ENCODE assay signal across 22 cellular contexts in the genomic region with DNA sequence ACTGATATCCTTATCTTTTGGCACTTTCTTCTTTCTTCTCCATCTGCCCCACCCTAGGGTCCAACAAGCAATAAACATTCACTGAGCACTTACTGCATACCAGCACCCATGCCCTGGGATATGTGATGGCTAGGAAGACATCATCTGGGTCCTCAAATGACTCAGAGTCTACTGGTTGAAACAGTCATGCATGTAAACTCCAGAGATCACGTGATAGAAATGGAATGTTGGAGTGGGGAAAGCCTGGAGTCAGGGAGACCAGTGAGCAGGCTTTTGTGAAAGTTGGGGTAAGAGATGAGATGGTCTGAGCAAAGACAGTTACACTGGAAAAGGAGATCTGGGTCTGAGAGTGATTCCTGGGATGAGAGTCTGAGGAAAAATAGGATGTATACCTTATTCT.
DNase-seq lines count a peak whose midpoint lies in the region; ATAC-seq and TF ChIP-seq lines count a peak whose summit lies in the region.
"Had no signal": no experiment of that assay in that cellular context is flagged by ENCODE, and none has a peak within 500 bp of the region (broad histone marks: within the 10 kb centered on the region; RNA-seq: fewer than 3 reads in every experiment).

No MANE protein-coding gene starts in this region.

- H3K4me3 ChIP-seq in AG10803 (ENCODE audit: low read length) = no peak overlapping the region
- H3K4me3 ChIP-seq: hepatocyte, pancreas, uterus had no signal

- no peak for ATAC-seq in Right ventricle myocardium inferior
- ATAC-seq: pancreas, right cardiac atrium, WTC11 had no signal

- intact Hi-C loops in Right ventricle myocardium inferior (cut with DNase I) = no loop called here

- no peak for TF ChIP-seq CTCF in AG10803 (conservative IDR thresholded peaks at IDR 0.05; ENCODE audit: low read length)

- peak; percentile 49 for DNase-seq in AG10803 (ENCODE audit: low read depth)
- DNase-seq in HS-27A (ENCODE audit: low read depth) = peak; percentile 62
- DNase-seq in amniotic epithelial cell (ENCODE audit: low read depth) = peak; percentile 65
- peak; percentile 64 for DNase-seq in islet precursor cell
- no peak for DNase-seq in globus pallidus (ENCODE audit: low spot score)
- no peak for DNase-seq in Right ventricle myocardium inferior (ENCODE audit: missing footprints)
- no peak for DNase-seq in NCI-H510A treated with DMSO at 0.1 percent for 48 hours (lab: John Stamatoyannopoulos, UW)
- DNase-seq in ureter (ENCODE audit: low spot score) = no peak
- DNase-seq: ACHN; activated CD8-positive, alpha-beta memory T cell treated with anti-CD3 and anti-CD28 coated beads, Interleukin-2, amount 50 U/mL, for 48 hours; foreskin fibroblast; KG1; NCI-H1694 treated with DMSO at 0.1 percent for 48 hours; NCI-H69; pancreas; right cardiac atrium; stimulated activated CD4-positive, alpha-beta T cell treated with anti-CD3 and anti-CD28 coated beads, Interleukin-4, amount 100 ng/mL, for 4 hours; stimulated activated naive CD4-positive, alpha-beta T cell; T1000; uterus had no signal

Comparison
In these comparisons a context has a peak if more than half of its experiments do, and no peak if none do; other contexts are left out.
1. DNase-seq: peak in AG10803 (single experiment), HS-27A (single experiment), amniotic epithelial cell (single experiment) and islet precursor cell (single experiment); none in globus pallidus (single experiment), Right ventricle myocardium inferior (single experiment), NCI-H510A treated with DMSO at 0.1 percent for 48 hours (single experiment) and ureter (single experiment).